ENCODE assay signal across 19 cellular contexts in the genomic region with DNA sequence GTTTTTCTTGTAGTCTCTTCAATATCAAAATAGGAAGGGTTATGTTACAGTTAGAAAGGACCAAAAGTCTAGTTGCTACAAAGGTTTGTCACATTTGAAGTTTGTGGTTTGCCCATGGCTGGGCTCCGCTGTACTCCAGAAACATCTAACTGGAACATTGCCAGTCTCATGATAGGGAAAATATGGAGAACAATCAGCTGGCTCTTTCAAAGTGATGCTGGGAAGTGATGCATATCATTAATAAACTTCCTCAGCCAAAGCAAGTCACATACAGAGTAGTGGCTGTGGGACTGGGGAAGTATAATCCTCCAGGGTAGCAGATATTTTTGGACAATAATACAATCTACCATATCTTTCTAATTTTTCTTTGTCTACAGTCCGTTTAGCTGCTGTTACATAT. TPM values are rescaled to one million over a fixed set of nuclear protein-coding genes. Genes with fewer than 3 reads are reported as not detected.
DNase-seq lines count a peak whose midpoint lies in the region; ATAC-seq and TF ChIP-seq lines count a peak whose summit lies in the region.
"Had no signal": no experiment of that assay in that cellular context is flagged by ENCODE, and none has a peak within 500 bp of the region (broad histone marks: within the 10 kb centered on the region; RNA-seq: fewer than 3 reads in every experiment).

No MANE protein-coding gene starts in this region.

- peak overlapping the region; percentile 10 for H3K27ac ChIP-seq in cardiac muscle cell
- peak overlapping the region; percentile 20 to 74 (median 60) for H3K27ac ChIP-seq in esophagus muscularis mucosa (replicated peaks in 1 of 4)
- H3K27ac ChIP-seq: prostate gland had no signal

- H3K4me1 ChIP-seq in cardiac muscle cell (ENCODE audit: low read depth) (no peaks in the 10 kb centered on the region), esophagus muscularis mucosa (peaks cover 0 to 22% (median 17%) of the 10 kb centered on the region in 4 donors)
- H3K4me1 ChIP-seq: HAP-1, prostate gland had no signal

- DNase-seq in cardiac muscle cell (ENCODE audit: low read depth in 1 of 2, low spot score in 1 of 2) (peak in 1 of 2 donors; percentile 61), Right ventricle myocardium inferior (ENCODE audit: missing footprints) (no peak), esophagus muscularis mucosa (ENCODE audit: extremely low spot score) (no peak)
- DNase-seq in stimulated activated CD8-positive, alpha-beta memory T cell treated with anti-CD3 and anti-CD28 coated beads, Interleukin-4, amount 100 ng/mL, for 48 hours: no peak
- DNase-seq: ACHN; activated naive CD8-positive, alpha-beta T cell treated with anti-CD3 and anti-CD28 coated beads, Interleukin-2, amount 10 ng/mL, durations not matched to agents 7 days and 5 days; activated T-cell treated with anti-CD3 and anti-CD28 coated beads, Interleukin-2, amount 50 U/mL, for 1 hour; caudate nucleus; COR-L47; endodermal cell; MG63; naive B cell; NCI-H187 treated with DMSO at 0.1 percent for 48 hours; NCI-H526; stimulated activated naive CD4-positive, alpha-beta T cell treated with Interleukin-2 at 50 U/mL for 16 hours had no signal

- H3K9me3 ChIP-seq in cardiac muscle cell (ENCODE audit: low read depth) (no peaks in the 10 kb centered on the region), esophagus muscularis mucosa (no peaks in the 10 kb centered on the region)
- H3K9me3 ChIP-seq: HAP-1, MG63, prostate gland had no signal

- intact Hi-C loops in Right ventricle myocardium inferior (cut with DNase I) (no loop called here), esophagus muscularis mucosa (cut with DNase I) (no loop called here)

- no peak for TF ChIP-seq EP300 in esophagus muscularis mucosa (IDR thresholded peaks at IDR 0.05)

- no peak overlapping the region for H3K4me3 ChIP-seq in cardiac muscle cell
- no peak overlapping the region for H3K4me3 ChIP-seq in esophagus muscularis mucosa
- H3K4me3 ChIP-seq: HAP-1, MG63, prostate gland had no signal

- ATAC-seq in Right ventricle myocardium inferior (no peak), HG02981 (IDR thresholded peaks at IDR 0.05; ENCODE audit: unreplicated experiment) (no peak), HG03139 (IDR thresholded peaks at IDR 0.05; ENCODE audit: unreplicated experiment) (no peak)

- WGBS in esophagus muscularis mucosa: 43% methylated on average over 2 of the region's 2 CpGs

- no peak for TF ChIP-seq POLR2A in esophagus muscularis mucosa (IDR thresholded peaks at IDR 0.05; ENCODE audit: low read depth)

- TF ChIP-seq CTCF in cardiac muscle cell (IDR thresholded peaks at IDR 0.05; ENCODE audit: low read depth, low read length) (no peak), esophagus muscularis mucosa (IDR thresholded peaks at IDR 0.05) (no peak)

- H3K27me3 ChIP-seq in cardiac muscle cell (no peaks in the 10 kb centered on the region), esophagus muscularis mucosa (no peaks in the 10 kb centered on the region)
- H3K27me3 ChIP-seq: MG63 had no signal

- H3K36me3 ChIP-seq in cardiac muscle cell (peaks cover 32% of the 10 kb centered on the region), esophagus muscularis mucosa (peaks cover 41 to 49% (median 46%) of the 10 kb centered on the region in 4 donors)

RNA-seq across cellular contexts. Expression of gene BTF3, which starts 8.8 kb away (rescaled TPM):
- 407 and 433 TPM in 2 replicates for total RNA-seq in cardiac muscle cell
- 375 and 458 TPM in 2 replicates for polyA plus RNA-seq in cardiac muscle cell
- total RNA-seq in Right ventricle myocardium inferior: 391 TPM
- 100 to 1,000 TPM; 455 to 574 (median 539) TPM for total RNA-seq in esophagus muscularis mucosa

RNA-seq across cellular contexts. Expression of gene ANKRA2, which starts 58.4 kb away (rescaled TPM):
- total RNA-seq in cardiac muscle cell (22.0 and 39.5 TPM in 2 replicates), Right ventricle myocardium inferior (14.4 TPM), esophagus muscularis mucosa (10 to 100 TPM; 18.1 to 28.2 (median 23.0) TPM)
- polyA plus RNA-seq in cardiac muscle cell: 32.0 and 41.9 TPM in 2 replicates

RNA-seq across cellular contexts. Expression of gene UTP15, which starts 58.5 kb away (rescaled TPM):
- 11.8 and 14.8 TPM in 2 replicates for total RNA-seq in cardiac muscle cell
- polyA plus RNA-seq in cardiac muscle cell: 8.1 and 15.8 TPM in 2 replicates
- 11.0 TPM for total RNA-seq in Right ventricle myocardium inferior
- 10 to 100 TPM in 2 of 4 donors, 1 to 10 TPM in 2; 7.0 to 18.1 (median 11.9) TPM for total RNA-seq in esophagus muscularis mucosa

RNA-seq across cellular contexts. Expression of gene FOXD1, which starts 58.5 kb away (rescaled TPM):
- total RNA-seq in cardiac muscle cell (0.11 TPM in 1 of 2 replicates, not detected in the other), Right ventricle myocardium inferior (not detected), esophagus muscularis mucosa (10 to 100 TPM in 3 of 4 donors, 1 to 10 TPM in 1; 5.0 to 23.4 (median 13.6) TPM)
- polyA plus RNA-seq in cardiac muscle cell: 0.28 TPM in 1 of 2 replicates, not detected in the other
